In genomic region chr19:35744688-35745327, GRCh38 we compare ENCODE assay signal across 1 cellular context.
TF ChIP-seq lines count a peak whose summit lies in the region.

No MANE protein-coding gene starts in this region.

TF ChIP-seq in K562, 482 proteins besides CTCF, POLR2A, EP300 and RAD21 (continues in another document):
- TF ChIP-seq ESRRB (CRISPR knock-in tag; IDR thresholded peaks at IDR 0.05; ENCODE audit: borderline replicate concordance): no peak
- no peak for TF ChIP-seq RBM22 (IDR thresholded peaks at IDR 0.05; ENCODE audit: low read depth, low read length, poor library complexity, severe bottlenecking)
- no peak for TF ChIP-seq PHF21A (IDR thresholded peaks at IDR 0.05; ENCODE audit: borderline replicate concordance, low read depth)
- no peak for TF ChIP-seq LEF1 (IDR thresholded peaks at IDR 0.05)
- no peak for TF ChIP-seq MEIS2 (IDR thresholded peaks at IDR 0.05; ENCODE audit: partially characterized antibody)
- no peak for TF ChIP-seq SAFB2 (IDR thresholded peaks at IDR 0.05; ENCODE audit: borderline replicate concordance, low read depth, low read length, severe bottlenecking)
- no peak for TF ChIP-seq ETS1 (conservative IDR thresholded peaks at IDR 0.05; ENCODE audit: control insufficient read depth, low read depth, low read length)
- no peak for TF ChIP-seq ZNF232 (CRISPR knock-in tag; IDR thresholded peaks at IDR 0.05)
- TF ChIP-seq NKRF (IDR thresholded peaks at IDR 0.05; ENCODE audit: borderline replicate concordance): peak; percentile 74; the same call in 1 of the 2 replicates
- 0 out of 2 replicates have a peak, but pooled peaks have one; percentile 24 for TF ChIP-seq BHLHE40 (IDR thresholded peaks at IDR 0.05; ENCODE audit: low read length)
- peak; percentile 14 for TF ChIP-seq PHF20 (IDR thresholded peaks at IDR 0.05; ENCODE audit: partially characterized antibody)
- TF ChIP-seq CREM (IDR thresholded peaks at IDR 0.05; ENCODE audit: low read depth): peak; percentile 54
- peak; percentile 86 for TF ChIP-seq RBFOX2 (IDR thresholded peaks at IDR 0.05; ENCODE audit: low read depth, low read length)
- 0 out of 2 replicates have a peak, but pooled peaks have one; percentile 32 for TF ChIP-seq ZNF384 (IDR thresholded peaks at IDR 0.05; ENCODE audit: low read depth, low read length)
- TF ChIP-seq MED1 (CRISPR knock-in tag; IDR thresholded peaks at IDR 0.05; ENCODE audit: borderline replicate concordance): no peak
- no peak for TF ChIP-seq NR4A1 (CRISPR knock-in tag; IDR thresholded peaks at IDR 0.05)
- no peak for TF ChIP-seq NR4A1 (tag; IDR thresholded peaks at IDR 0.05)
- no peak for TF ChIP-seq POU5F1 (IDR thresholded peaks at IDR 0.05; ENCODE audit: borderline replicate concordance, low read depth, low read length, partially characterized antibody)
- TF ChIP-seq PHF8 (IDR thresholded peaks at IDR 0.05; ENCODE audit: borderline replicate concordance, low read length): peak; percentile 56; the same call in 1 of the 2 replicates
- TF ChIP-seq SRF (CRISPR knock-in tag; IDR thresholded peaks at IDR 0.05): no peak
- TF ChIP-seq SAP30 (IDR thresholded peaks at IDR 0.05; ENCODE audit: borderline replicate concordance, insufficient read depth, low read depth, low read length, poor library complexity, severe bottlenecking): peak; percentile 71
- peak; percentile 52; the same call in 1 of the 2 replicates for TF ChIP-seq TAF7 (tag; IDR thresholded peaks at IDR 0.05)
- peak; percentile 10; the same call in 1 of the 2 replicates for TF ChIP-seq ZBTB7A (IDR thresholded peaks at IDR 0.05; ENCODE audit: borderline replicate concordance, control insufficient read depth, low read depth, low read length)
- peak; percentile 55 for TF ChIP-seq TFAP4 (CRISPR knock-in tag; IDR thresholded peaks at IDR 0.05; ENCODE audit: borderline replicate concordance)
- TF ChIP-seq FOXM1 (IDR thresholded peaks at IDR 0.05; ENCODE audit: low read depth): peak; percentile 53; the same call in 1 of the 2 replicates
- TF ChIP-seq FOXM1 (CRISPR knock-in tag; IDR thresholded peaks at IDR 0.05; ENCODE audit: low read depth): no peak
- no peak for TF ChIP-seq DEAF1 (CRISPR knock-in tag; IDR thresholded peaks at IDR 0.05)
- no peak for TF ChIP-seq GTF2A2 (tag; IDR thresholded peaks at IDR 0.05)
- no peak for TF ChIP-seq ZNF354B (CRISPR knock-in tag; IDR thresholded peaks at IDR 0.05)
- no peak for TF ChIP-seq ZNF707 (CRISPR knock-in tag; conservative IDR thresholded peaks at IDR 0.05)
- TF ChIP-seq ZNF644 (tag; IDR thresholded peaks at IDR 0.05; ENCODE audit: low read depth): no peak; the same call in 1 of the 2 replicates
- TF ChIP-seq RAD51 (IDR thresholded peaks at IDR 0.05; ENCODE audit: borderline replicate concordance, low read depth): no peak
- no peak for TF ChIP-seq RREB1 (CRISPR knock-in tag; IDR thresholded peaks at IDR 0.05)
- TF ChIP-seq NBN (IDR thresholded peaks at IDR 0.05; ENCODE audit: low read depth): no peak
- TF ChIP-seq CBX5 (IDR thresholded peaks at IDR 0.05; ENCODE audit: borderline replicate concordance, low read depth): no peak
- no peak for TF ChIP-seq MAFK (IDR thresholded peaks at IDR 0.05; ENCODE audit: low read length)
- 0 out of 2 replicates have a peak, but pooled peaks have one; percentile 29 for TF ChIP-seq E2F1 (CRISPR knock-in tag; IDR thresholded peaks at IDR 0.05)
- TF ChIP-seq BRD4 (IDR thresholded peaks at IDR 0.05): peak; percentile 39; the same call in 1 of the 2 replicates
- no peak for TF ChIP-seq THRA (IDR thresholded peaks at IDR 0.05)
- TF ChIP-seq VEZF1 (CRISPR knock-in tag; IDR thresholded peaks at IDR 0.05): peak; percentile 63; the same call in 1 of the 2 replicates
- no peak for TF ChIP-seq ARID1B (IDR thresholded peaks at IDR 0.05)
- TF ChIP-seq NR2F6 (CRISPR knock-in tag; IDR thresholded peaks at IDR 0.05): no peak
- peak; percentile 67; the same call in 1 of the 2 replicates for TF ChIP-seq HDAC2 (IDR thresholded peaks at IDR 0.05)
- 0 out of 2 replicates have a peak, but pooled peaks have one; percentile 20 for TF ChIP-seq ZNF511 (CRISPR knock-in tag; IDR thresholded peaks at IDR 0.05)
- no peak for TF ChIP-seq MXD1 (CRISPR knock-in tag; IDR thresholded peaks at IDR 0.05; ENCODE audit: borderline replicate concordance, poor library complexity, severe bottlenecking)
- TF ChIP-seq SMAD1 (IDR thresholded peaks at IDR 0.05; ENCODE audit: low read depth, low read length, partially characterized antibody): no peak
- no peak for TF ChIP-seq HNRNPUL1 (IDR thresholded peaks at IDR 0.05; ENCODE audit: low read length)
- no peak for TF ChIP-seq NCOR1 (IDR thresholded peaks at IDR 0.05)
- TF ChIP-seq CREB3 (tag; conservative IDR thresholded peaks at IDR 0.05; ENCODE audit: low read depth): no peak
